In the genomic region with DNA sequence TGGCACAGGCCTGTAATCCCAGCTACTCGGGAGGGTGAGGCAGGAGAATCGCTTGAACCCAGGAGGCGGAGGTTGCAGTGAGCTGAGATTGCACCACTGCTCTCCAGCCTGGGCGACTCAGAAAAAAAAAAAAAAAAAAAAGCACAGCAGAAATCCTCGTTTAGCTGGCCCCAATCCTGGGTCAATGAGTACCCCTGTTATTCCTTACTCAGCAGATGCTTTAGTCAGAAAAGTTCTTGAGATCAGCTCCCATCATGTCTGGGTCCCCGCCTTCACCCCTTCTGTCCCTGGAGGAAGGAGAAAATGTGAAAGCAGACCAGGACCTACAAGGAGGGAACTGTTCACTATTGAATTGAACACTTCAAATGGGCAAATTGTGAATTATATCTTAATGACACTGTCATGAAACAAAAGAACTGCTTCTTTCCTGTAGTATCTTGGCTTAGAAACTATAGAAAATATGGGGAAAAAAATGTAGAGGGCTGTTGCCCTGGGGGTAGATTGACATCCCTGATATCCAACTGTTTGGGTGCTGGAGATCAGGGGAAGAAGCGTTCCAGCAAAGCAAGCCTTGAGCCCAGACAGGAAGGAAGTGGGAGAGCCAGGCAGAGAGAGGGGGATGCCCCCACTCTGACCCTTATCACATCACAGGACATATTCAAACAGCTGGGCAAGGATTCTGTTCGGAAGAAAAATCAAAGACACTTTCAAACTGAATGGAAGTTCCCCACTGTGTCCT, we compare ENCODE assay signal across 1 cellular context.
TF ChIP-seq lines count a peak whose summit lies in the region.

No MANE protein-coding gene starts in this region.

TF ChIP-seq in A549, 52 proteins besides CTCF, POLR2A, EP300 and RAD21:
- TF ChIP-seq FOSL2 (IDR thresholded peaks at IDR 0.05) = no peak
- TF ChIP-seq FOSL2 (CRISPR knock-in tag; IDR thresholded peaks at IDR 0.05) = no peak
- no peak for TF ChIP-seq NR3C1 (IDR thresholded peaks at IDR 0.05)
- no peak for TF ChIP-seq RNF2 (IDR thresholded peaks at IDR 0.05; ENCODE audit: borderline replicate concordance, low read depth)
- no peak for TF ChIP-seq CEBPB (IDR thresholded peaks at IDR 0.05)
- no peak for TF ChIP-seq RCOR1 (IDR thresholded peaks at IDR 0.05; ENCODE audit: low read depth, low read length)
- TF ChIP-seq ZNF302 (CRISPR knock-in tag; IDR thresholded peaks at IDR 0.05) = no peak
- peak; percentile 16 for TF ChIP-seq MAFK (IDR thresholded peaks at IDR 0.05; ENCODE audit: partially characterized antibody)
